In the genomic region with DNA sequence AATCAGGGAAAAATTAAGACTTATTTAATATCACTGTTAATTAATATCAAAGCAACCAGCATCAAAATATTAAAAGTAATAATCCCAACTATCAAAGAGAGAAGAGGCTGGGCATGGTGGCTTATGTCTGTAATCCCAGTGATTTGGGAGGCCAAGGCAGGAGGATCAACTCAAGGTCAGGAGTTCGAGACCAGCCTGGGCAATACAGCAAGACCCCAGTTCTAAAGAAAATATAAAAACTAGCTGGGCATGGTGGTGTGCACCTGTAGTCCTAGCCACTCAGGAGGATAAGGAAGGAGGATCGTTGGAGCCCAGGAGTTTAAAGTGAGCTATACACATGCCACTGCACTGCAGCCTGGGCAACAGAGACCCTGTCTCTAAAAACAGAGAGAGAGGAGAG, we compare ENCODE assay signal across 20 cellular contexts. TPM values are rescaled to one million over a fixed set of nuclear protein-coding genes. Genes with fewer than 3 reads are reported as not detected.
A peak's percentile ranks its signal among the peaks of the same experiment; 100 is the strongest.
DNase-seq lines count a peak whose midpoint lies in the region; ATAC-seq lines count a peak whose summit lies in the region.
"Had no signal": no experiment of that assay in that cellular context is flagged by ENCODE, and none has a peak within 500 bp of the region (broad histone marks: within the 10 kb centered on the region; RNA-seq: fewer than 3 reads in every experiment).

No MANE protein-coding gene starts in this region.

- H3K27me3 ChIP-seq in MG63: no peaks in the 10 kb centered on the region
- H3K27me3 ChIP-seq: BLaER1 had no signal

- no peak for DNase-seq in activated naive CD4-positive, alpha-beta T cell treated with anti-CD3 and anti-CD28 coated beads, Interleukin-2, amount 50 U/mL, for 72 hours (ENCODE audit: low spot score in 2 of 2)
- DNase-seq in stimulated activated naive CD8-positive, alpha-beta T cell treated with anti-CD3 and anti-CD28 coated beads, Interleukin-15, Interleukin-2, amounts not matched to agents 100 U/mL and 50 U/mL, for 24 hours: no peak
- no peak for DNase-seq in central memory CD8-positive, alpha-beta T cell (ENCODE audit: low spot score in 2 of 2)
- DNase-seq in stimulated activated effector memory CD8-positive, alpha-beta T cell treated with anti-CD3 and anti-CD28 coated beads, Interleukin-12 subunit alpha, Interleukin-12 subunit beta, amount 100 ng/mL, for 72 hours (ENCODE audit: low spot score in 2 of 2): no peak
- no peak for DNase-seq in MG63
- DNase-seq: CD4-positive, CD25-positive, alpha-beta regulatory T cell; CD8-positive, alpha-beta memory T cell; DMS 273 treated with DMSO at 0.1 percent for 48 hours; DMS79; EL; GDM1; GOT3; HFFc6 had no signal

- H3K36me3 Mint-ChIP-seq in activated naive CD4-positive, alpha-beta T cell treated with anti-CD3 and anti-CD28 coated beads, Interleukin-2, amount 50 U/mL, for 24 hours: peaks cover 31% of the 10 kb centered on the region
- H3K36me3 Mint-ChIP-seq in activated naive CD4-positive, alpha-beta T cell treated with anti-CD3 and anti-CD28 coated beads, Interleukin-2, amount 50 U/mL, for 72 hours: peaks cover 0 to 35% of the 10 kb centered on the region in 2 donors
- H3K36me3 Mint-ChIP-seq in stimulated activated naive CD8-positive, alpha-beta T cell treated with anti-CD3 and anti-CD28 coated beads, Interleukin-15, Interleukin-2, amounts not matched to agents 100 ng/mL and 50 ng/mL, for 24 hours (ENCODE audit: low read depth): peaks cover 81% of the 10 kb centered on the region
- H3K36me3 Mint-ChIP-seq in central memory CD8-positive, alpha-beta T cell (ENCODE audit: insufficient read depth): peaks cover 54% of the 10 kb centered on the region
- H3K36me3 Mint-ChIP-seq in stimulated activated effector memory CD8-positive, alpha-beta T cell treated with anti-CD3 and anti-CD28 coated beads, Interleukin-12 subunit alpha, Interleukin-12 subunit beta, amount 100 ng/mL, for 72 hours: peaks cover 98% of the 10 kb centered on the region

- H3K27ac Mint-ChIP-seq in activated naive CD4-positive, alpha-beta T cell treated with anti-CD3 and anti-CD28 coated beads, Interleukin-2, amount 50 U/mL, for 24 hours: peak overlapping the region; percentile 46
- H3K27ac Mint-ChIP-seq in activated naive CD4-positive, alpha-beta T cell treated with anti-CD3 and anti-CD28 coated beads, Interleukin-2, amount 50 U/mL, for 72 hours: peak overlapping the region in 1 of 2 donors; percentile 40
- H3K27ac Mint-ChIP-seq in stimulated activated naive CD8-positive, alpha-beta T cell treated with anti-CD3 and anti-CD28 coated beads, Interleukin-15, Interleukin-2, amounts not matched to agents 100 ng/mL and 50 ng/mL, for 24 hours: peak overlapping the region; percentile 7
- H3K27ac Mint-ChIP-seq in central memory CD8-positive, alpha-beta T cell (ENCODE audit: low read depth): peak overlapping the region; percentile 51
- H3K27ac Mint-ChIP-seq in stimulated activated effector memory CD8-positive, alpha-beta T cell treated with anti-CD3 and anti-CD28 coated beads, Interleukin-12 subunit alpha, Interleukin-12 subunit beta, amount 100 ng/mL, for 72 hours: peak overlapping the region; percentile 9
- H3K27ac Mint-ChIP-seq: B cell, HFFc6 had no signal

- ATAC-seq in activated naive CD4-positive, alpha-beta T cell treated with anti-CD3 and anti-CD28 coated beads, Interleukin-2, amount 50 U/mL, for 72 hours: no peak
- no peak for ATAC-seq in stimulated activated naive CD8-positive, alpha-beta T cell treated with anti-CD3 and anti-CD28 coated beads, Interleukin-15, Interleukin-2, amounts not matched to agents 100 U/mL and 50 U/mL, for 24 hours
- ATAC-seq in central memory CD8-positive, alpha-beta T cell (replicated peaks; ENCODE audit: extremely low read depth, poor library complexity, severe bottlenecking): no peak
- no peak for ATAC-seq in stimulated activated effector memory CD8-positive, alpha-beta T cell treated with anti-CD3 and anti-CD28 coated beads, Interleukin-12 subunit alpha, Interleukin-12 subunit beta, amount 100 ng/mL, for 72 hours
- no peak for ATAC-seq in HG03025 (IDR thresholded peaks at IDR 0.05; ENCODE audit: low FRiP score, unreplicated experiment)
- ATAC-seq: GM12878 had no signal

- H3K9me3 ChIP-seq in MG63: no peaks in the 10 kb centered on the region
- H3K9me3 ChIP-seq: BLaER1, HAP-1 had no signal

- H3K4me1 Mint-ChIP-seq in activated naive CD4-positive, alpha-beta T cell treated with anti-CD3 and anti-CD28 coated beads, Interleukin-2, amount 50 U/mL, for 24 hours: peaks cover 11% of the 10 kb centered on the region
- peaks cover 7% of the 10 kb centered on the region for H3K4me1 Mint-ChIP-seq in stimulated activated naive CD8-positive, alpha-beta T cell treated with anti-CD3 and anti-CD28 coated beads, Interleukin-15, Interleukin-2, amounts not matched to agents 100 ng/mL and 50 ng/mL, for 24 hours (ENCODE audit: low read depth)
- H3K4me1 Mint-ChIP-seq in central memory CD8-positive, alpha-beta T cell: no peaks in the 10 kb centered on the region
- peaks cover 8% of the 10 kb centered on the region for H3K4me1 Mint-ChIP-seq in stimulated activated effector memory CD8-positive, alpha-beta T cell treated with anti-CD3 and anti-CD28 coated beads, Interleukin-12 subunit alpha, Interleukin-12 subunit beta, amount 100 ng/mL, for 72 hours
- H3K4me1 Mint-ChIP-seq: B cell had no signal

- H3K4me3 Mint-ChIP-seq in activated naive CD4-positive, alpha-beta T cell treated with anti-CD3 and anti-CD28 coated beads, Interleukin-2, amount 50 U/mL, for 24 hours: no peak overlapping the region
- H3K4me3 Mint-ChIP-seq in stimulated activated naive CD8-positive, alpha-beta T cell treated with anti-CD3 and anti-CD28 coated beads, Interleukin-15, Interleukin-2, amounts not matched to agents 100 ng/mL and 50 ng/mL, for 24 hours: no peak overlapping the region
- no peak overlapping the region for H3K4me3 Mint-ChIP-seq in central memory CD8-positive, alpha-beta T cell
- H3K4me3 Mint-ChIP-seq in stimulated activated effector memory CD8-positive, alpha-beta T cell treated with anti-CD3 and anti-CD28 coated beads, Interleukin-12 subunit alpha, Interleukin-12 subunit beta, amount 100 ng/mL, for 72 hours: no peak overlapping the region
- H3K4me3 Mint-ChIP-seq: B cell; CD4-positive, CD25-positive, alpha-beta regulatory T cell; CD8-positive, alpha-beta memory T cell; HFFc6 had no signal

- H3K36me3 ChIP-seq in MG63: peaks cover 94% of the 10 kb centered on the region

- no peaks in the 10 kb centered on the region for H3K27me3 Mint-ChIP-seq in activated naive CD4-positive, alpha-beta T cell treated with anti-CD3 and anti-CD28 coated beads, Interleukin-2, amount 50 U/mL, for 24 hours
- no peaks in the 10 kb centered on the region for H3K27me3 Mint-ChIP-seq in stimulated activated naive CD8-positive, alpha-beta T cell treated with anti-CD3 and anti-CD28 coated beads, Interleukin-15, Interleukin-2, amounts not matched to agents 100 ng/mL and 50 ng/mL, for 24 hours
- H3K27me3 Mint-ChIP-seq in central memory CD8-positive, alpha-beta T cell: no peaks in the 10 kb centered on the region
- H3K27me3 Mint-ChIP-seq: B cell; CD4-positive, CD25-positive, alpha-beta regulatory T cell; CD8-positive, alpha-beta memory T cell had no signal

- H3K9me3 Mint-ChIP-seq in activated naive CD4-positive, alpha-beta T cell treated with anti-CD3 and anti-CD28 coated beads, Interleukin-2, amount 50 U/mL, for 24 hours: no peaks in the 10 kb centered on the region
- H3K9me3 Mint-ChIP-seq in activated naive CD4-positive, alpha-beta T cell treated with anti-CD3 and anti-CD28 coated beads, Interleukin-2, amount 50 U/mL, for 72 hours: no peaks in the 10 kb centered on the region
- H3K9me3 Mint-ChIP-seq in stimulated activated naive CD8-positive, alpha-beta T cell treated with anti-CD3 and anti-CD28 coated beads, Interleukin-15, Interleukin-2, amounts not matched to agents 100 ng/mL and 50 ng/mL, for 24 hours: no peaks in the 10 kb centered on the region
- H3K9me3 Mint-ChIP-seq in central memory CD8-positive, alpha-beta T cell: no peaks in the 10 kb centered on the region
- no peaks in the 10 kb centered on the region for H3K9me3 Mint-ChIP-seq in stimulated activated effector memory CD8-positive, alpha-beta T cell treated with anti-CD3 and anti-CD28 coated beads, Interleukin-12 subunit alpha, Interleukin-12 subunit beta, amount 100 ng/mL, for 72 hours
- H3K9me3 Mint-ChIP-seq: CD4-positive, CD25-positive, alpha-beta regulatory T cell; CD8-positive, alpha-beta memory T cell; HFFc6 had no signal

- H3K4me3 ChIP-seq in MG63: no peak overlapping the region
- H3K4me3 ChIP-seq: BLaER1, GM12878, HAP-1 had no signal

RNA-seq across cellular contexts. Expression of a gene that starts 43.2 kb away (rescaled TPM):
- 10 to 100 TPM; 43.3 to 46.8 TPM for total RNA-seq in activated naive CD4-positive, alpha-beta T cell treated with anti-CD3 and anti-CD28 coated beads, Interleukin-2, amount 50 U/mL, for 72 hours
- total RNA-seq in MG63 (2014; rRNA removed; shearing (Covaris generic); ENCODE audit: low replicate concordance): 25.9 and 38.6 TPM in 2 replicates
